In genomic region chr13:34116651-34117050, GRCh38 we compare ENCODE assay signal across 7 cellular contexts.
"Had no signal": no experiment of that assay in that cellular context is flagged by ENCODE, and none has a peak within 500 bp of the region (broad histone marks: within the 10 kb centered on the region; RNA-seq: fewer than 3 reads in every experiment).

No MANE protein-coding gene starts in this region.

- H3K9ac ChIP-seq: GM23248 had no signal

- ATAC-seq: K562 had no signal

- DNase-seq: GM23248, GOT3, H7, HCEC 1CT, IMR-90, KG1 had no signal

- H3K4me3 ChIP-seq: GM23248, K562 had no signal

- H3K27ac ChIP-seq: GM23248 had no signal
